In genomic region chr7:44222074-44222473, GRCh38 we compare ENCODE assay signal across 17 cellular contexts. TPM values are rescaled to one million over a fixed set of nuclear protein-coding genes. Genes with fewer than 3 reads are reported as not detected.
"Had no signal": no experiment of that assay in that cellular context is flagged by ENCODE, and none has a peak within 500 bp of the region (broad histone marks: within the 10 kb centered on the region; RNA-seq: fewer than 3 reads in every experiment).

No MANE protein-coding gene starts in this region.

- H3K27ac Mint-ChIP-seq: activated CD4-positive, alpha-beta memory T cell treated with anti-CD3 and anti-CD28 coated beads for 36 hours; activated CD8-positive, alpha-beta memory T cell treated with anti-CD3 and anti-CD28 coated beads, Interleukin-2, amount 10 ng/mL, durations not matched to agents 7 days and 5 days; memory B cell; stimulated activated memory B cell treated with anti-CD40 and anti-IgM and Interleukin-4, amounts not matched to agents 10 μg/mL and 1 μg/mL and 100 μg/mL, for 72 hours had no signal

- ATAC-seq: activated CD8-positive, alpha-beta memory T cell treated with anti-CD3 and anti-CD28 coated beads, Interleukin-2, amount 10 ng/mL, durations not matched to agents 7 days and 5 days; mucosa of descending colon; naive thymus-derived CD4-positive, alpha-beta T cell; stimulated activated memory B cell treated with anti-CD40 and anti-IgM and Interleukin-4, amounts not matched to agents 10 μg/mL and 1 μg/mL and 100 μg/mL, for 72 hours had no signal

- H3K4me1 Mint-ChIP-seq: activated CD8-positive, alpha-beta memory T cell treated with anti-CD3 and anti-CD28 coated beads, Interleukin-2, amount 10 ng/mL, durations not matched to agents 7 days and 5 days; memory B cell; stimulated activated memory B cell treated with anti-CD40 and anti-IgM and Interleukin-4, amounts not matched to agents 10 μg/mL and 1 μg/mL and 100 μg/mL, for 72 hours had no signal

- H3K9me3 ChIP-seq: left lung, mucosa of descending colon, prostate gland had no signal

- H3K36me3 ChIP-seq: left lung, prostate gland had no signal

- DNase-seq: activated CD4-positive, alpha-beta memory T cell treated with anti-CD3 and anti-CD28 coated beads for 36 hours; activated CD8-positive, alpha-beta memory T cell treated with anti-CD3 and anti-CD28 coated beads, Interleukin-2, amount 10 ng/mL, durations not matched to agents 7 days and 5 days; activated naive CD4-positive, alpha-beta T cell treated with anti-CD3 and anti-CD28 coated beads, Interleukin-2, amount 50 U/mL, for 16 hours; activated T-cell treated with anti-CD3 and anti-CD28 coated beads, Interleukin-2, amount 50 U/mL, for 1 hour; hippocampal formation; naive thymus-derived CD4-positive, alpha-beta T cell; nucleus accumbens; stimulated activated CD4-positive, alpha-beta T cell treated with anti-CD3 and anti-CD28 coated beads, Interleukin-2, amount 100 ng/mL, for 48 hours had no signal

- H3K36me3 Mint-ChIP-seq: activated CD4-positive, alpha-beta memory T cell treated with anti-CD3 and anti-CD28 coated beads for 36 hours; activated CD8-positive, alpha-beta memory T cell treated with anti-CD3 and anti-CD28 coated beads, Interleukin-2, amount 10 ng/mL, durations not matched to agents 7 days and 5 days; memory B cell; naive thymus-derived CD4-positive, alpha-beta T cell; stimulated activated memory B cell treated with anti-CD40 and anti-IgM and Interleukin-4, amounts not matched to agents 10 μg/mL and 1 μg/mL and 100 μg/mL, for 72 hours had no signal

- H3K4me1 ChIP-seq: left lung, prostate gland had no signal

- H3K4me3 Mint-ChIP-seq: activated CD4-positive, alpha-beta memory T cell treated with anti-CD3 and anti-CD28 coated beads for 36 hours; activated CD8-positive, alpha-beta memory T cell treated with anti-CD3 and anti-CD28 coated beads, Interleukin-2, amount 10 ng/mL, durations not matched to agents 7 days and 5 days; memory B cell; naive thymus-derived CD4-positive, alpha-beta T cell; stimulated activated memory B cell treated with anti-CD40 and anti-IgM and Interleukin-4, amounts not matched to agents 10 μg/mL and 1 μg/mL and 100 μg/mL, for 72 hours had no signal

- H3K27ac ChIP-seq: left lung, prostate gland, VCaP had no signal

- H3K9me3 Mint-ChIP-seq: activated CD4-positive, alpha-beta memory T cell treated with anti-CD3 and anti-CD28 coated beads for 36 hours; memory B cell; naive thymus-derived CD4-positive, alpha-beta T cell; stimulated activated memory B cell treated with anti-CD40 and anti-IgM and Interleukin-4, amounts not matched to agents 10 μg/mL and 1 μg/mL and 100 μg/mL, for 72 hours had no signal

- H3K4me3 ChIP-seq: left lung, mucosa of descending colon, prostate gland had no signal

RNA-seq across cellular contexts. Expression of gene GCK, which starts 32.8 kb away (rescaled TPM):
- total RNA-seq: astrocyte; T-helper 1 cell treated with Interleukin-12 subunit alpha and Interleukin-12 subunit beta and Interleukin-4 antibody, amounts not matched to agents 30 ng/mL and 1 ng/mL, for 36 hours had no signal
- polyA plus RNA-seq: keratinocyte had no signal
